ENCODE assay signal across 2 cellular contexts in genomic region chr3:197554196-197554561, GRCh38.
TF ChIP-seq lines count a peak whose summit lies in the region.

No MANE protein-coding gene starts in this region.

TF ChIP-seq in endothelial cell of umbilical vein, 7 proteins besides CTCF, POLR2A, EP300 and RAD21 (continued from another document):
- TF ChIP-seq EZH2 (IDR thresholded peaks at IDR 0.05; ENCODE audit: borderline replicate concordance, low read depth, low read length, severe bottlenecking), result no peak
TF ChIP-seq in endothelial cell of umbilical vein: peak in this region for 0.

TF ChIP-seq in HEK293T, 16 proteins besides CTCF, POLR2A, EP300 and RAD21 (continued from another document):
- TF ChIP-seq FOXM1 (IDR thresholded peaks at IDR 0.05; ENCODE audit: borderline replicate concordance) (no peak), BHLHE40 (IDR thresholded peaks at IDR 0.05; ENCODE audit: borderline replicate concordance) (no peak), CTBP1 (IDR thresholded peaks at IDR 0.05; ENCODE audit: borderline replicate concordance) (no peak), SP1 (IDR thresholded peaks at IDR 0.05) (no peak), FOXA1 (IDR thresholded peaks at IDR 0.05) (no peak), L3MBTL2 (conservative IDR thresholded peaks at IDR 0.05) (no peak), TARDBP (IDR thresholded peaks at IDR 0.05) (no peak), SUZ12 (IDR thresholded peaks at IDR 0.05) (no peak), NFRKB (IDR thresholded peaks at IDR 0.05) (no peak)
- TF ChIP-seq, protein P1, sequence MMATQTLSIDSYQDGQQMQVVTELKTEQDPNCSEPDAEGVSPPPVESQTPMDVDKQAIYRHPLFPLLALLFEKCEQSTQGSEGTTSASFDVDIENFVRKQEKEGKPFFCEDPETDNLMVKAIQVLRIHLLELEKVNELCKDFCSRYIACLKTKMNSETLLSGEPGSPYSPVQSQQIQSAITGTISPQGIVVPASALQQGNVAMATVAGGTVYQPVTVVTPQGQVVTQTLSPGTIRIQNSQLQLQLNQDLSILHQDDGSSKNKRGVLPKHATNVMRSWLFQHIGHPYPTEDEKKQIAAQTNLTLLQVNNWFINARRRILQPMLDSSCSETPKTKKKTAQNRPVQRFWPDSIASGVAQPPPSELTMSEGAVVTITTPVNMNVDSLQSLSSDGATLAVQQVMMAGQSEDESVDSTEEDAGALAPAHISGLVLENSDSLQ (IDR thresholded peaks at IDR 0.05), result no peak
